Comparison of ENCODE assay signal across 15 cellular contexts in the genomic region with DNA sequence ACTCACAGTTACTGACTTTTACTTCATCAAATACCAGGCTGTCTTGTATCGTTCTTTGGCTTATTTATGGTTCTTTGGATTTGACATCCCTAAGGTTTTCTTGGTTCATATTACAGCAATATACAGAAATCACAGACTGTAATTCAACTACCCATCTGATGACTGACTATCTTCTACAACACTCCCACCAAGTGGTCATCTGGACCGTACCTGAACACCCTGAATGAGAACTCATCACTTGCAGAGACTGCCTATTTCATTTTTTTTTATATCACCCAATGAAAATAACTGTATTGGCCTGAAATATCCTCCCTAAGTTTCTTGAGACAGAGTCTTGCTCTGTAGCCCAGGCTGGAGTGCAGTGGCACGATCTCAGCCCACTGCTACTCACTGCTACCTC. TPM values are rescaled to one million over a fixed set of nuclear protein-coding genes. Genes with fewer than 3 reads are reported as not detected.
A peak's percentile ranks its signal among the peaks of the same experiment; 100 is the strongest.
DNase-seq lines count a peak whose midpoint lies in the region; ATAC-seq and TF ChIP-seq lines count a peak whose summit lies in the region.
"Had no signal": no experiment of that assay in that cellular context is flagged by ENCODE, and none has a peak within 500 bp of the region (broad histone marks: within the 10 kb centered on the region; RNA-seq: fewer than 3 reads in every experiment).

No MANE protein-coding gene starts in this region.

- TF ChIP-seq CTCF in SK-N-SH (IDR thresholded peaks at IDR 0.05) (peak; percentile 51), type B pancreatic cell (conservative IDR thresholded peaks at IDR 0.05) (peak; percentile 20), natural killer cell (IDR thresholded peaks at IDR 0.05) (no peak)

- H3K9ac ChIP-seq in SK-N-SH (no peak overlapping the region), GM23248 (no peak overlapping the region)

- H3K27ac Mint-ChIP-seq in type B pancreatic cell (no peak overlapping the region), natural killer cell (no peak overlapping the region)

- 64% methylated on average over 3 of the region's 3 CpGs for WGBS in SK-N-SH (ENCODE audit: low lambda C conversion rate)
- 57 to 68% methylated on average over 3 of the region's 3 CpGs for WGBS in GM23248 (ENCODE audit: low coverage in 1 of 2, low lambda C conversion rate in 2 of 2, missing lambda C conversion rate in 2 of 2), 2 experiments

- H2AFZ ChIP-seq in SK-N-SH (ENCODE audit: low read depth) (no peak overlapping the region), GM23248 (no peak overlapping the region)

- POLR2A ChIA-PET in SK-N-SH (lab: Yijun Ruan, JAX): no interaction called here

- no peak overlapping the region for H3K4me2 ChIP-seq in SK-N-SH
- H3K4me2 ChIP-seq in GM23248 (ENCODE audit: unreplicated experiment): no peak overlapping the region

- TF ChIP-seq EP300 in SK-N-SH (IDR thresholded peaks at IDR 0.05; ENCODE audit: borderline replicate concordance in 1 of 2, low read depth in 1 of 2, low read length in 1 of 2): no peak

- ATAC-seq in Right ventricle myocardium inferior: peak; percentile 69
- no peak for ATAC-seq in Right ventricle myocardium superior (ENCODE audit: poor library complexity)
- ATAC-seq in left cardiac atrium: peak; percentile 64 to 74
- ATAC-seq in HG02884 (IDR thresholded peaks at IDR 0.05; ENCODE audit: unreplicated experiment): no peak
- ATAC-seq in natural killer cell: no peak
- ATAC-seq: left lung had no signal

- CTCF ChIA-PET in SK-N-SH (lab: Yijun Ruan, JAX): interaction anchor here (0.8 to 2.7 kb wide), 4 partner anchors 10 to 62 kb away, joined by 3 to 11 read pairs (median 3); a partner anchor contains a TSS

- H3K4me3 ChIP-seq in SK-N-SH (ENCODE audit: low read depth in 2 of 2, low read length in 1 of 2) (no peak overlapping the region), GM23248 (no peak overlapping the region)
- H3K4me3 ChIP-seq: left lung, sigmoid colon, uterus had no signal

- peak; percentile 74 for TF ChIP-seq RAD21 in SK-N-SH (IDR thresholded peaks at IDR 0.05; ENCODE audit: low read length)

- H3K79me2 ChIP-seq in SK-N-SH (ENCODE audit: insufficient read depth): no peaks in the 10 kb centered on the region
- H3K79me2 ChIP-seq in GM23248 (ENCODE audit: insufficient read depth): no peaks in the 10 kb centered on the region

- intact Hi-C loops in Right ventricle myocardium inferior (cut with DNase I): no loop called here
- intact Hi-C loops in Right ventricle myocardium superior (cut with DNase I): no loop called here
- intact Hi-C loops in left cardiac atrium (cut with DNase I): loop anchor here (5.0 kb wide), 1 partner anchor 63 kb away; no protein-coding TSS in a partner anchor
- intact Hi-C loops in natural killer cell (cut with micrococcal nuclease): no loop called here

- no peaks in the 10 kb centered on the region for H3K9me3 Mint-ChIP-seq in type B pancreatic cell
- no peaks in the 10 kb centered on the region for H3K9me3 Mint-ChIP-seq in natural killer cell

- H3K27me3 Mint-ChIP-seq in type B pancreatic cell: no peaks in the 10 kb centered on the region
- H3K27me3 Mint-ChIP-seq in natural killer cell (ENCODE audit: low read depth in 2 of 2): peaks cover 7% of the 10 kb centered on the region in 2 donors

- H3F3A ChIP-seq in SK-N-SH (replicated peaks; ENCODE audit: insufficient read depth): peaks cover 64% of the 10 kb centered on the region
- peaks cover 56% of the 10 kb centered on the region for H3F3A ChIP-seq in GM23248 (ENCODE audit: insufficient read depth)

- H3K27me3 ChIP-seq in SK-N-SH (ENCODE audit: insufficient read depth) (no peaks in the 10 kb centered on the region), GM23248 (replicated peaks; ENCODE audit: insufficient read depth) (no peaks in the 10 kb centered on the region)
- H3K27me3 ChIP-seq: left lung, sigmoid colon, uterus had no signal

- no peaks in the 10 kb centered on the region for H3K36me3 ChIP-seq in SK-N-SH (replicated peaks in 1 of 2; ENCODE audit: control insufficient read depth in 1 of 2, insufficient read depth in 2 of 2, low read length in 1 of 2)
- no peaks in the 10 kb centered on the region for H3K36me3 ChIP-seq in GM23248 (ENCODE audit: low read depth)
- H3K36me3 ChIP-seq: left lung, sigmoid colon, uterus had no signal

- DNase-seq in Right ventricle myocardium inferior (ENCODE audit: missing footprints) (no peak), Right ventricle myocardium superior (no peak), SK-N-SH (no peak), left cardiac atrium (no peak), type B pancreatic cell (ENCODE audit: extremely low spot score, unreplicated experiment) (no peak), GM23248 (no peak), natural killer cell (no peak)
- DNase-seq: left lung, NCI-H1092 treated with DMSO at 0.1 percent for 48 hours, NCI-H774, sigmoid colon, T-helper 9 cell, uterus had no signal

- in situ Hi-C loops in GM23248 (cut with MboI): no loop called here

- no peak overlapping the region for H3K4me3 Mint-ChIP-seq in type B pancreatic cell
- no peak overlapping the region for H3K4me3 Mint-ChIP-seq in natural killer cell

- H3K36me3 Mint-ChIP-seq in type B pancreatic cell (no peaks in the 10 kb centered on the region), natural killer cell (no peaks in the 10 kb centered on the region)

- no peaks in the 10 kb centered on the region for H3K9me3 ChIP-seq in SK-N-SH
- H3K9me3 ChIP-seq in GM23248 (ENCODE audit: low read depth): no peaks in the 10 kb centered on the region
- H3K9me3 ChIP-seq: left lung, sigmoid colon, uterus had no signal

- H3K4me1 Mint-ChIP-seq in type B pancreatic cell (ENCODE audit: unreplicated experiment) (peaks cover 25% of the 10 kb centered on the region), natural killer cell (no peaks in the 10 kb centered on the region)

- H3K27ac ChIP-seq in SK-N-SH (ENCODE audit: low read depth in 2 of 2, low read length in 1 of 2): peak overlapping the region in 1 of 2 experiments; percentile 84; a peak in 2 of 4 replicates
- no peak overlapping the region for H3K27ac ChIP-seq in GM23248
- H3K27ac ChIP-seq: left lung, sigmoid colon, uterus had no signal

- H3K9me2 ChIP-seq in SK-N-SH (no peaks in the 10 kb centered on the region), GM23248 (ENCODE audit: insufficient read depth) (no peaks in the 10 kb centered on the region)

- H3K4me1 ChIP-seq in SK-N-SH (ENCODE audit: control insufficient read depth in 1 of 2, insufficient read depth in 2 of 2, low read depth in 1 of 2, low read length in 1 of 2): peaks cover 0 to 42% of the 10 kb centered on the region in 2 experiments; a peak in 3 of 4 replicates
- H3K4me1 ChIP-seq in GM23248 (ENCODE audit: insufficient read depth): peaks cover 46% of the 10 kb centered on the region
- H3K4me1 ChIP-seq: uterus had no signal

- H4K20me1 ChIP-seq in SK-N-SH (ENCODE audit: insufficient read depth) (no peaks in the 10 kb centered on the region), GM23248 (ENCODE audit: insufficient read depth) (no peaks in the 10 kb centered on the region)

TF ChIP-seq in SK-N-SH, 30 proteins besides CTCF, POLR2A, EP300 and RAD21:
- peak; percentile 42; the same call in 1 of the 2 replicates for TF ChIP-seq SMC3 (IDR thresholded peaks at IDR 0.05; ENCODE audit: low read depth, low read length)
- no peak for TF ChIP-seq RCOR1 (IDR thresholded peaks at IDR 0.05; ENCODE audit: low read length)

RNA-seq across cellular contexts. Expression of a gene that starts 9.5 kb away (rescaled TPM):
- total RNA-seq in Right ventricle myocardium inferior (1.3 TPM), Right ventricle myocardium superior (1.7 TPM), left cardiac atrium (1 to 10 TPM in 1 of 2 donors, under 1 TPM in 1; 0.68 to 2.3 TPM), type B pancreatic cell (ENCODE audit: low replicate concordance) (0.24 and 1.1 TPM in 2 replicates), natural killer cell (1 to 10 TPM in 1 of 3 donors, under 1 TPM in 2; 0.33 to 1.6 (median 0.50) TPM)
- polyA plus RNA-seq in SK-N-SH (2012; rRNA removed) (0.30 and 0.49 TPM in 2 replicates), GM23248 (2016; fragmentation: Nextera tagmentation; extraction: Ambion mirVana) (not detected in 2 replicates)
- polyA plus RNA-seq in SK-N-SH (2012; cell fraction: cytosol; rRNA removed): 0.14 and 0.20 TPM in 2 replicates
- 1.4 and 1.7 TPM in 2 replicates for polyA plus RNA-seq in SK-N-SH (2012; cell fraction: nucleus; rRNA removed)
- not detected in 2 replicates for total RNA-seq in GM23248 (2014; rRNA removed; shearing (Covaris generic))
- polyA plus RNA-seq: AG04450 had no signal

RNA-seq across cellular contexts. Expression of a gene that starts 58.2 kb away (rescaled TPM):
- 4.3 TPM for total RNA-seq in Right ventricle myocardium inferior
- 4.1 TPM for total RNA-seq in Right ventricle myocardium superior
- polyA plus RNA-seq in SK-N-SH (2012; rRNA removed): 9.3 and 12.0 TPM in 2 replicates
- polyA plus RNA-seq in SK-N-SH (2012; cell fraction: cytosol; rRNA removed): 5.1 and 9.7 TPM in 2 replicates
- polyA plus RNA-seq in SK-N-SH (2012; cell fraction: nucleus; rRNA removed): 22.5 and 26.1 TPM in 2 replicates
- 1 to 10 TPM; 4.6 to 6.0 TPM for total RNA-seq in left cardiac atrium
- total RNA-seq in type B pancreatic cell (ENCODE audit: low replicate concordance): 7.2 and 19.2 TPM in 2 replicates
- 0.54 and 0.89 TPM in 2 replicates for total RNA-seq in GM23248 (2014; rRNA removed; shearing (Covaris generic))
- 0.30 and 0.64 TPM in 2 replicates for polyA plus RNA-seq in GM23248 (2016; fragmentation: Nextera tagmentation; extraction: Ambion mirVana)
- total RNA-seq in natural killer cell: 10 to 100 TPM; 11.0 to 15.0 (median 11.7) TPM

Comparison
In these comparisons a context has a peak if more than half of its experiments do, and no peak if none do; other contexts are left out.
1. ATAC-seq: peak in Right ventricle myocardium inferior (single experiment) and left cardiac atrium (2 of 2); none in Right ventricle myocardium superior (single experiment), HG02884 (single experiment) and natural killer cell (0 of 3).
2. intact Hi-C loops: an anchor here in left cardiac atrium (5.0 kb wide); none called in Right ventricle myocardium inferior, Right ventricle myocardium superior and natural killer cell.